24 cellular contexts compared by ENCODE assay signal in the genomic region with DNA sequence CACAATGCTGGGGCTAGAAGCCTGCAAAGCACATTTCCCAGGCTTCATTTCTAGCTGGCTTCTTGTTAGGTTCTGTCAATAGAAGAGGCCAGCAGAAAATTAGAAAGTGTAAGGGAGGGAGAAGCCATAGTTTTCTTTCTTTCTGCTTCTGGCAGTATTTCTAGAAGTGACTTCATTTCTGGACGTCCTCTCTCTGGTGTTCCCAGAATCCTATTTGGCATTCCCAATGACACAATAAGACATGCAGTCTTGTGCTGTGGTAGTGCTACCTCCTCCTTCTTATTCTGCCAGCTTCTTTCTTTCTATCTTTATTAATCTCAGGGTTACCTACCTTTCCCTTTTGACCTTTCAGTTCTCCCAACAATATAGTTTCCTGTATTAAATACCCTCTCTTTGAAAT.
"Had no signal": no experiment of that assay in that cellular context is flagged by ENCODE, and none has a peak within 500 bp of the region (broad histone marks: within the 10 kb centered on the region; RNA-seq: fewer than 3 reads in every experiment).

No MANE protein-coding gene starts in this region.

- H3K4me3 Mint-ChIP-seq: natural killer cell; neural progenitor cell; stimulated activated memory B cell treated with anti-CD40 and anti-IgM and Interleukin-4, amounts not matched to agents 10 μg/mL and 1 μg/mL and 100 μg/mL, for 72 hours; stimulated activated naive CD8-positive, alpha-beta T cell treated with anti-CD3 and anti-CD28 coated beads, Interleukin-15, Interleukin-2, amounts not matched to agents 100 ng/mL and 50 ng/mL, for 24 hours had no signal

- H3K36me3 Mint-ChIP-seq: natural killer cell; stimulated activated memory B cell treated with anti-CD40 and anti-IgM and Interleukin-4, amounts not matched to agents 10 μg/mL and 1 μg/mL and 100 μg/mL, for 72 hours had no signal

- H3K27me3 ChIP-seq: colonic mucosa, left lung, pancreas, testis, tibial nerve, upper lobe of right lung had no signal

- H3K9me3 Mint-ChIP-seq: natural killer cell; stimulated activated memory B cell treated with anti-CD40 and anti-IgM and Interleukin-4, amounts not matched to agents 10 μg/mL and 1 μg/mL and 100 μg/mL, for 72 hours; stimulated activated naive CD8-positive, alpha-beta T cell treated with anti-CD3 and anti-CD28 coated beads, Interleukin-15, Interleukin-2, amounts not matched to agents 100 ng/mL and 50 ng/mL, for 24 hours had no signal

- H3K36me3 ChIP-seq: colonic mucosa, left lung, neural progenitor cell, pancreas, prostate gland, spleen, tibial nerve, upper lobe of right lung had no signal

- H3K4me3 ChIP-seq: colonic mucosa, left lung, lung, mucosa of descending colon, neural progenitor cell, pancreas, prostate gland, spleen, testis, tibial nerve, upper lobe of right lung had no signal

- DNase-seq: caudate nucleus; colonic mucosa; dermis blood vessel endothelial cell; foreskin melanocyte; head of caudate nucleus; hypothalamus; left lung; mucosa of descending colon; natural killer cell; occipital lobe; pancreas; retina; spleen; stimulated activated CD4-positive, alpha-beta T cell treated with anti-CD3 and anti-CD28 coated beads, Interleukin-15, amount 100 ng/mL, for 24 hours; stimulated activated CD4-positive, alpha-beta T cell treated with anti-CD3 and anti-CD28 coated beads, Interleukin-1b, Interleukin-23, amount 100 ng/mL, for 48 hours; stimulated activated CD4-positive, alpha-beta T cell treated with anti-CD3 and anti-CD28 coated beads, Interleukin-4, amount 100 ng/mL, for 24 hours; testis; upper lobe of right lung had no signal

- H3K27ac ChIP-seq: colonic mucosa, left lung, neural progenitor cell, pancreas, prostate gland, spleen, testis, upper lobe of right lung had no signal

- H3K9ac ChIP-seq: neural progenitor cell had no signal

- H3K27ac Mint-ChIP-seq: natural killer cell; neural progenitor cell; stimulated activated memory B cell treated with anti-CD40 and anti-IgM and Interleukin-4, amounts not matched to agents 10 μg/mL and 1 μg/mL and 100 μg/mL, for 72 hours; stimulated activated naive CD8-positive, alpha-beta T cell treated with anti-CD3 and anti-CD28 coated beads, Interleukin-15, Interleukin-2, amounts not matched to agents 100 ng/mL and 50 ng/mL, for 24 hours had no signal
